Comparison of ENCODE assay signal across 8 cellular contexts in genomic region chr19:45615795-45616708, GRCh38. TPM values are rescaled to one million over a fixed set of nuclear protein-coding genes. Genes with fewer than 3 reads are reported as not detected.
DNase-seq lines count a peak whose midpoint lies in the region; ATAC-seq lines count a peak whose summit lies in the region.

No MANE protein-coding gene starts in this region.

- DNase-seq in NCI-H510A treated with DMSO at 0.1 percent for 48 hours (lab: John Stamatoyannopoulos, UW) = peak; percentile 22
- DNase-seq in NCI-H510A (lab: John Stamatoyannopoulos, UW) = no peak
- DNase-seq in NCI-H2196 (lab: John Stamatoyannopoulos, UW; ENCODE audit: unreplicated experiment) = peak; percentile 88
- DNase-seq in activated CD4-positive, alpha-beta T cell treated with anti-CD3 and anti-CD28 coated beads for 24 hours (ENCODE audit: low read depth in 2 of 2) = peak; percentile 71 to 82
- DNase-seq in cerebellum (ENCODE audit: low spot score) = peak; percentile 26
- DNase-seq in left kidney (ENCODE audit: low read depth, low spot score) = peak; percentile 99
- DNase-seq in stimulated activated CD4-positive, alpha-beta T cell treated with anti-CD3 and anti-CD28 coated beads, TNF-alpha, amount 100 ng/mL, for 4 hours (ENCODE audit: low read depth in 3 of 3) = peak; percentile 42 to 56 (median 42)

- no peak for ATAC-seq in HG03025 (IDR thresholded peaks at IDR 0.05; ENCODE audit: low FRiP score, unreplicated experiment)

RNA-seq across cellular contexts. Expression of gene GPR4, which starts 14.0 kb away (rescaled TPM):
- 0.36 TPM for total RNA-seq in cerebellum

RNA-seq across cellular contexts. Expression of gene EML2, which starts 23.1 kb away (rescaled TPM):
- total RNA-seq in cerebellum = 21.2 TPM

RNA-seq across cellular contexts. Expression of gene OPA3, which starts 31.4 kb away (rescaled TPM):
- total RNA-seq in cerebellum = 2.4 TPM

RNA-seq across cellular contexts. Expression of gene GIPR, which starts 52.0 kb away (rescaled TPM):
- not detected for total RNA-seq in cerebellum
